Comparison of ENCODE assay signal across 8 cellular contexts in the genomic region with DNA sequence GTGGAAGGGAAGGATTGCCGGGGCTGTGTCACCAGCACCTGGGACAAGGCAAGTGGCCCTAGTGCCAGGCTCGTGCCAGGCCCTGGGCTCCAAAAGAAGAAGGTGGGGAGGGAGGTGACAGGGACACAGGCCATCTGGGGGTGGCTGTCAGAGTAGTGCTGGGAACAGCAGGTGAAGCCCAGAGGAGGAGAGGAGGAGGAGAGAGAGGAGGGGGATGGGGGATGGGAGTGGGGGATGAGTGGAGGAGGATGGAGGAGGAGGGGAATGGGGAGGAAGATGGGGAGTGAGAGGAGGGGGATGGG. TPM values are rescaled to one million over a fixed set of nuclear protein-coding genes. Genes with fewer than 3 reads are reported as not detected.
DNase-seq lines count a peak whose midpoint lies in the region; ATAC-seq, FAIRE-seq and TF ChIP-seq lines count a peak whose summit lies in the region.

No MANE protein-coding gene starts in this region.

- no peaks in the 10 kb centered on the region for H3K9me3 ChIP-seq in A673 (ENCODE audit: low read depth, low read length, poor library complexity, severe bottlenecking)
- H3K9me3 ChIP-seq in lower lobe of right lung: no peaks in the 10 kb centered on the region
- H3K9me3 ChIP-seq in tibial nerve: no peaks in the 10 kb centered on the region

- no peak overlapping the region for H3K4me3 ChIP-seq in A673 (ENCODE audit: low read depth, low read length, poor library complexity, severe bottlenecking)
- H3K4me3 ChIP-seq in HFF-Myc (replicated peaks; ENCODE audit: low read depth, low read length): peak overlapping the region; percentile 29
- peak overlapping the region; percentile 54 for H3K4me3 ChIP-seq in lower lobe of right lung
- peak overlapping the region; percentile 31 to 53 (median 38) for H3K4me3 ChIP-seq in tibial nerve

- H3K36me3 ChIP-seq in A673 (ENCODE audit: insufficient read depth, low read length, poor library complexity, severe bottlenecking): peaks cover 17% of the 10 kb centered on the region
- H3K36me3 ChIP-seq in lower lobe of right lung: peaks cover 28% of the 10 kb centered on the region
- peaks cover 0 to 23% (median 0%) of the 10 kb centered on the region in 3 donors for H3K36me3 ChIP-seq in tibial nerve

- H3K27ac ChIP-seq in A673 (ENCODE audit: low read depth, low read length, poor library complexity, severe bottlenecking) (peak overlapping the region; percentile 90), adipose tissue (ENCODE audit: low read depth, low read length) (peak overlapping the region; percentile 87), lower lobe of right lung (peak overlapping the region; percentile 97), tibial nerve (peak overlapping the region; percentile 95 to 100 (median 98))

- CTCF ChIA-PET in A673 (lab: Charles Lee): interaction anchor here (1.8 kb wide), 1 partner anchor 25 kb away, joined by 18 read pairs; no protein-coding TSS in a partner anchor

- WGBS in adipose tissue, 3 donors: 0 to 17% (median 5%) methylated on average over 2 of the region's 2 CpGs
- WGBS in tibial nerve, 2 donors: 6% methylated on average over 2 of the region's 2 CpGs

- FAIRE-seq in RCC 7860 (lab: Jason Lieb, UNC): no peak

- peak; percentile 6 to 12 for ATAC-seq in lower lobe of right lung

- BruUV-seq in A673 (replicated peaks; lab: Mats Ljungman, UMichigan): no TSS peak

- POLR2A ChIA-PET in A673 (lab: Charles Lee; ENCODE audit: low non-redundant PET): interaction anchor here (0.5 to 1.3 kb wide), 2 partner anchors 19 to 23 kb away, joined by 4 to 9 read pairs; partner anchors contain the start of genes JUND and LSM4

- DNase-seq in A673 (ENCODE audit: low spot score) (no peak), HFF-Myc (ENCODE audit: extremely low read depth, low read depth) (no peak), lower lobe of right lung (no peak), tibial nerve (ENCODE audit: low spot score in 2 of 2) (no peak), NCI-H146 (lab: John Stamatoyannopoulos, UW) (no peak), SW480 (ENCODE audit: low spot score) (no peak), RCC 7860 (ENCODE audit: low spot score) (no peak)

- no peak for TF ChIP-seq POLR2A in tibial nerve (IDR thresholded peaks at IDR 0.05)

- TF ChIP-seq CTCF in A673 (conservative IDR thresholded peaks at IDR 0.05; ENCODE audit: low read depth, low read length) (no peak), HFF-Myc (IDR thresholded peaks at IDR 0.05; ENCODE audit: low read depth, low read length, missing control alignments) (no peak), lower lobe of right lung (IDR thresholded peaks at IDR 0.05) (no peak), tibial nerve (IDR thresholded peaks at IDR 0.05) (no peak)

- H3K4me1 ChIP-seq in A673 (ENCODE audit: insufficient read depth, low read length, poor library complexity, severe bottlenecking) (peaks cover 17% of the 10 kb centered on the region), lower lobe of right lung (peaks cover 64% of the 10 kb centered on the region), tibial nerve (peaks cover 4 to 90% (median 63%) of the 10 kb centered on the region in 4 donors)

- H3K27me3 ChIP-seq in A673 (replicated peaks; ENCODE audit: insufficient read depth, low read depth, low read length, poor library complexity) (no peaks in the 10 kb centered on the region), lower lobe of right lung (ENCODE audit: low read depth) (no peaks in the 10 kb centered on the region), tibial nerve (no peaks in the 10 kb centered on the region)

- no peak for TF ChIP-seq EP300 in tibial nerve (IDR thresholded peaks at IDR 0.05)

- intact Hi-C loops in A673 (cut with micrococcal nuclease; ENCODE audit: unreplicated experiment): no loop called here
- intact Hi-C loops in lower lobe of right lung (cut with DNase I): no loop called here

RNA-seq across cellular contexts. Expression of gene LSM4, which starts 18.7 kb away (rescaled TPM):
- total RNA-seq in A673 (2021): 252 and 262 TPM in 2 replicates
- 100 to 1,000 TPM in 2 of 3 donors, 10 to 100 TPM in 1; 46.3 to 118 (median 100) TPM for polyA plus RNA-seq in adipose tissue
- total RNA-seq in lower lobe of right lung: 72.3 TPM
- 100 to 1,000 TPM in 3 of 4 donors, 10 to 100 TPM in 1; 70.4 to 167 (median 156) TPM for total RNA-seq in tibial nerve

RNA-seq across cellular contexts. Expression of gene JUND, which starts 22.7 kb away (rescaled TPM):
- total RNA-seq in A673 (2021): 128 and 136 TPM in 2 replicates
- polyA plus RNA-seq in adipose tissue: 100 to 1,000 TPM; 165 to 392 (median 214) TPM
- total RNA-seq in lower lobe of right lung: 150 TPM
- 100 to 1,000 TPM; 309 to 553 (median 486) TPM for total RNA-seq in tibial nerve

RNA-seq across cellular contexts. Expression of gene IQCN, which starts 29.9 kb away (rescaled TPM):
- total RNA-seq in A673 (2021) (10.2 and 12.0 TPM in 2 replicates), lower lobe of right lung (4.1 TPM), tibial nerve (10 to 100 TPM in 2 of 4 donors, 1 to 10 TPM in 2; 2.3 to 11.4 (median 8.2) TPM)
- 10 to 100 TPM in 1 of 3 donors, 1 to 10 TPM in 2; 1.3 to 11.2 (median 1.7) TPM for polyA plus RNA-seq in adipose tissue

RNA-seq across cellular contexts. Expression of gene PGPEP1, which starts 36.3 kb away (rescaled TPM):
- total RNA-seq in A673 (2021) (15.8 and 23.0 TPM in 2 replicates), lower lobe of right lung (40.9 TPM), tibial nerve (10 to 100 TPM; 15.9 to 27.9 (median 20.1) TPM)
- polyA plus RNA-seq in adipose tissue: 10 to 100 TPM in 2 of 3 donors, 1 to 10 TPM in 1; 9.1 to 17.2 (median 14.5) TPM
